32 cellular contexts compared by ENCODE assay signal in genomic region chr3:33879540-33879939, GRCh38.
DNase-seq lines count a peak whose midpoint lies in the region; TF ChIP-seq lines count a peak whose summit lies in the region.
"Had no signal": no experiment of that assay in that cellular context is flagged by ENCODE, and none has a peak within 500 bp of the region (broad histone marks: within the 10 kb centered on the region; RNA-seq: fewer than 3 reads in every experiment).

No MANE protein-coding gene starts in this region.

- H3K4me1 ChIP-seq in endodermal cell (ENCODE audit: control insufficient read depth, insufficient read depth, low read length) = peaks cover 3% of the 10 kb centered on the region
- H3K4me1 ChIP-seq: breast epithelium had no signal

- peak; percentile 51 for DNase-seq in activated CD4-positive, alpha-beta T cell treated with anti-CD3 and anti-CD28 coated beads, Interleukin-2, amount 10 ng/mL, durations not matched to agents 24 days and 14 days
- no peak for DNase-seq in activated CD4-positive, alpha-beta T cell treated with anti-CD3 and anti-CD28 coated beads, Interleukin-2, amount 50 U/mL, for 1 hour
- DNase-seq in NCI-H2107 treated with DMSO at 0.1 percent for 48 hours (lab: John Stamatoyannopoulos, UW; ENCODE audit: unreplicated experiment) (peak; percentile 40), endodermal cell (no peak), immature natural killer cell (no peak), NCI-H146 (lab: John Stamatoyannopoulos, UW) (no peak), SK-N-DZ (ENCODE audit: low spot score) (no peak)
- DNase-seq in activated CD4-positive, alpha-beta memory T cell treated with anti-CD3 and anti-CD28 coated beads, Interleukin-2, amount 10 ng/mL, durations not matched to agents 7 days and 5 days = no peak
- DNase-seq: activated CD4-positive, alpha-beta T cell treated with anti-CD3 and anti-CD28 coated beads for 36 hours; activated CD8-positive, alpha-beta memory T cell treated with anti-CD3 and anti-CD28 coated beads for 24 hours; activated naive CD8-positive, alpha-beta T cell treated with anti-CD3 and anti-CD28 coated beads for 36 hours; activated T-cell treated with anti-CD3 and anti-CD28 coated beads for 4 hours; anterior cingulate cortex; CD4-positive, alpha-beta memory T cell; left cardiac atrium; mammary epithelial cell; mucosa of descending colon; NCI-H1105 treated with DMSO at 0.1 percent for 48 hours; NCI-H2171; NCI-H526; ovary; Right ventricle myocardium superior; stimulated activated CD4-positive, alpha-beta T cell treated with anti-CD3 and anti-CD28 coated beads, Interleukin-15, amount 100 ng/mL, for 24 hours; stimulated activated CD4-positive, alpha-beta T cell treated with anti-CD3 and anti-CD28 coated beads, Interleukin-4, amount 100 ng/mL, for 4 hours; SW 1271; tibial artery had no signal

- H3K27ac ChIP-seq in endodermal cell (ENCODE audit: low read depth, low read length) = no peak overlapping the region
- H3K27ac ChIP-seq: breast epithelium, gastroesophageal sphincter, hepatocyte, ovary, tibial artery had no signal

- no peaks in the 10 kb centered on the region for H3K36me3 ChIP-seq in endodermal cell (ENCODE audit: control insufficient read depth, insufficient read depth, low read length)
- H3K36me3 ChIP-seq: breast epithelium, gastroesophageal sphincter, ovary, tibial artery had no signal

- H3K9me3 Mint-ChIP-seq in activated CD4-positive, alpha-beta T cell treated with anti-CD3 and anti-CD28 coated beads, Interleukin-2, amount 10 ng/mL, durations not matched to agents 24 days and 14 days = no peaks in the 10 kb centered on the region
- H3K9me3 Mint-ChIP-seq in endodermal cell = no peaks in the 10 kb centered on the region
- H3K9me3 Mint-ChIP-seq in immature natural killer cell = no peaks in the 10 kb centered on the region
- no peaks in the 10 kb centered on the region for H3K9me3 Mint-ChIP-seq in activated CD4-positive, alpha-beta memory T cell treated with anti-CD3 and anti-CD28 coated beads, Interleukin-2, amount 10 ng/mL, durations not matched to agents 7 days and 5 days
- H3K9me3 Mint-ChIP-seq: activated naive CD8-positive, alpha-beta T cell treated with anti-CD3 and anti-CD28 coated beads for 36 hours; CD4-positive, alpha-beta memory T cell had no signal

- no peaks in the 10 kb centered on the region for H3K36me3 Mint-ChIP-seq in activated CD4-positive, alpha-beta T cell treated with anti-CD3 and anti-CD28 coated beads, Interleukin-2, amount 10 ng/mL, durations not matched to agents 24 days and 14 days (ENCODE audit: low read depth)
- H3K36me3 Mint-ChIP-seq in endodermal cell (ENCODE audit: low read depth) = no peaks in the 10 kb centered on the region
- H3K36me3 Mint-ChIP-seq in immature natural killer cell = peaks cover 0 to 4% (median 0%) of the 10 kb centered on the region in 3 donors
- H3K36me3 Mint-ChIP-seq in activated CD4-positive, alpha-beta memory T cell treated with anti-CD3 and anti-CD28 coated beads, Interleukin-2, amount 10 ng/mL, durations not matched to agents 7 days and 5 days (ENCODE audit: low read depth) = no peaks in the 10 kb centered on the region
- H3K36me3 Mint-ChIP-seq: activated naive CD8-positive, alpha-beta T cell treated with anti-CD3 and anti-CD28 coated beads for 36 hours; CD4-positive, alpha-beta memory T cell had no signal

- POLR2A ChIA-PET in activated CD4-positive, alpha-beta memory T cell treated with anti-CD3 and anti-CD28 coated beads, Interleukin-2, amount 10 ng/mL, durations not matched to agents 7 days and 5 days (lab: Charles Lee) = no interaction called here

- peaks cover 1% of the 10 kb centered on the region for H3K27me3 Mint-ChIP-seq in activated CD4-positive, alpha-beta T cell treated with anti-CD3 and anti-CD28 coated beads, Interleukin-2, amount 10 ng/mL, durations not matched to agents 24 days and 14 days
- H3K27me3 Mint-ChIP-seq in endodermal cell (ENCODE audit: insufficient read depth) (no peaks in the 10 kb centered on the region), immature natural killer cell (ENCODE audit: low read depth in 3 of 3) (peaks cover 0 to 11% (median 3%) of the 10 kb centered on the region in 3 donors)
- no peaks in the 10 kb centered on the region for H3K27me3 Mint-ChIP-seq in activated CD4-positive, alpha-beta memory T cell treated with anti-CD3 and anti-CD28 coated beads, Interleukin-2, amount 10 ng/mL, durations not matched to agents 7 days and 5 days
- H3K27me3 Mint-ChIP-seq: activated CD4-positive, alpha-beta T cell treated with anti-CD3 and anti-CD28 coated beads for 36 hours; activated naive CD8-positive, alpha-beta T cell treated with anti-CD3 and anti-CD28 coated beads for 36 hours had no signal

- H3K9ac ChIP-seq in endodermal cell (ENCODE audit: extremely low read depth, low read length, poor library complexity, severe bottlenecking) = no peak overlapping the region

- H3K4me1 Mint-ChIP-seq in activated CD4-positive, alpha-beta T cell treated with anti-CD3 and anti-CD28 coated beads, Interleukin-2, amount 10 ng/mL, durations not matched to agents 24 days and 14 days = peaks cover 4% of the 10 kb centered on the region
- H3K4me1 Mint-ChIP-seq in endodermal cell (peaks cover 32% of the 10 kb centered on the region), immature natural killer cell (peaks cover 4 to 9% of the 10 kb centered on the region in 2 donors)
- peaks cover 1% of the 10 kb centered on the region for H3K4me1 Mint-ChIP-seq in activated CD4-positive, alpha-beta memory T cell treated with anti-CD3 and anti-CD28 coated beads, Interleukin-2, amount 10 ng/mL, durations not matched to agents 7 days and 5 days

- H3K27me3 ChIP-seq in endodermal cell (ENCODE audit: control insufficient read depth, insufficient read depth, low read length, poor library complexity, severe bottlenecking) = no peaks in the 10 kb centered on the region
- H3K27me3 ChIP-seq: breast epithelium, gastroesophageal sphincter, hepatocyte, ovary, tibial artery had no signal

- no peak for TF ChIP-seq CTCF in endodermal cell (conservative IDR thresholded peaks at IDR 0.05)

- H3K4me3 ChIP-seq in endodermal cell (ENCODE audit: low read length) = no peak overlapping the region
- H3K4me3 ChIP-seq: breast epithelium, gastroesophageal sphincter, GM12878, hepatocyte, mucosa of descending colon, ovary, tibial artery had no signal

- H3K4me3 Mint-ChIP-seq in activated CD4-positive, alpha-beta T cell treated with anti-CD3 and anti-CD28 coated beads, Interleukin-2, amount 10 ng/mL, durations not matched to agents 24 days and 14 days = no peak overlapping the region
- H3K4me3 Mint-ChIP-seq in endodermal cell (no peak overlapping the region), immature natural killer cell (no peak overlapping the region)
- no peak overlapping the region for H3K4me3 Mint-ChIP-seq in activated CD4-positive, alpha-beta memory T cell treated with anti-CD3 and anti-CD28 coated beads, Interleukin-2, amount 10 ng/mL, durations not matched to agents 7 days and 5 days
- H3K4me3 Mint-ChIP-seq: activated CD4-positive, alpha-beta T cell treated with anti-CD3 and anti-CD28 coated beads for 36 hours; activated naive CD8-positive, alpha-beta T cell treated with anti-CD3 and anti-CD28 coated beads for 36 hours; B cell; CD4-positive, alpha-beta memory T cell; nephron had no signal

- intact Hi-C loops in activated CD4-positive, alpha-beta T cell treated with anti-CD3 and anti-CD28 coated beads, Interleukin-2, amount 10 ng/mL, durations not matched to agents 24 days and 14 days (cut with micrococcal nuclease) = no loop called here

- no peak overlapping the region for H3K27ac Mint-ChIP-seq in activated CD4-positive, alpha-beta T cell treated with anti-CD3 and anti-CD28 coated beads, Interleukin-2, amount 10 ng/mL, durations not matched to agents 24 days and 14 days
- H3K27ac Mint-ChIP-seq in endodermal cell (peak overlapping the region; percentile 59), immature natural killer cell (no peak overlapping the region)
- no peak overlapping the region for H3K27ac Mint-ChIP-seq in activated CD4-positive, alpha-beta memory T cell treated with anti-CD3 and anti-CD28 coated beads, Interleukin-2, amount 10 ng/mL, durations not matched to agents 7 days and 5 days
- H3K27ac Mint-ChIP-seq: activated CD4-positive, alpha-beta T cell treated with anti-CD3 and anti-CD28 coated beads for 36 hours; activated naive CD8-positive, alpha-beta T cell treated with anti-CD3 and anti-CD28 coated beads for 36 hours; B cell; nephron had no signal

- CTCF ChIA-PET in activated CD4-positive, alpha-beta memory T cell treated with anti-CD3 and anti-CD28 coated beads, Interleukin-2, amount 10 ng/mL, durations not matched to agents 7 days and 5 days (lab: Charles Lee) = no interaction called here

- WGBS in endodermal cell (ENCODE audit: insufficient coverage in 1 of 2, insufficient read length in 1 of 2), 2 experiments = 76 to 92% methylated on average over 2 of the region's 2 CpGs

- no peaks in the 10 kb centered on the region for H3K9me3 ChIP-seq in endodermal cell (ENCODE audit: control insufficient read depth, low read length)
- H3K9me3 ChIP-seq: breast epithelium, gastroesophageal sphincter, mucosa of descending colon, ovary, tibial artery had no signal

Comparison
In these comparisons a context has a peak if more than half of its experiments do, and no peak if none do; other contexts are left out.
1. DNase-seq: peak in activated CD4-positive, alpha-beta T cell treated with anti-CD3 and anti-CD28 coated beads, Interleukin-2, amount 10 ng/mL, durations not matched to agents 24 days and 14 days (single experiment) and NCI-H2107 treated with DMSO at 0.1 percent for 48 hours (single experiment); none in activated CD4-positive, alpha-beta T cell treated with anti-CD3 and anti-CD28 coated beads, Interleukin-2, amount 50 U/mL, for 1 hour (single experiment), endodermal cell (single experiment), immature natural killer cell (0 of 3), NCI-H146 (single experiment), SK-N-DZ (single experiment) and activated CD4-positive, alpha-beta memory T cell treated with anti-CD3 and anti-CD28 coated beads, Interleukin-2, amount 10 ng/mL, durations not matched to agents 7 days and 5 days (single experiment).